19 cellular contexts compared by ENCODE assay signal in genomic region chr3:37898424-37898823, GRCh38.
"Had no signal": no experiment of that assay in that cellular context is flagged by ENCODE, and none has a peak within 500 bp of the region (broad histone marks: within the 10 kb centered on the region; RNA-seq: fewer than 3 reads in every experiment).

No MANE protein-coding gene starts in this region.

- H3K9me3 ChIP-seq: esophagus squamous epithelium, neutrophil, pancreas, testis, vagina had no signal

- H3K4me3 ChIP-seq: dorsolateral prefrontal cortex, esophagus squamous epithelium, pancreas, testis, vagina had no signal

- H3K27ac ChIP-seq: esophagus squamous epithelium, pancreas, testis, vagina had no signal

- H3K36me3 ChIP-seq: esophagus squamous epithelium, neutrophil, pancreas, vagina had no signal

- ATAC-seq: pancreas; sciatic nerve; stimulated activated naive CD8-positive, alpha-beta T cell treated with anti-CD3 and anti-CD28 coated beads, Interleukin-15, Interleukin-2, amounts not matched to agents 100 U/mL and 50 U/mL, for 24 hours had no signal

- H3K4me1 ChIP-seq: testis had no signal

- DNase-seq: cortex of kidney; dorsolateral prefrontal cortex; effector CD4-positive, alpha-beta T cell; erythroblast; esophagus squamous epithelium; head of caudate nucleus; mesenchymal stem cell; naive B cell; pancreas; retina; stimulated activated CD4-positive, alpha-beta T cell treated with anti-CD3 and anti-CD28 coated beads, Interleukin-2, amount 100 ng/mL, for 24 hours; stimulated activated CD4-positive, alpha-beta T cell treated with anti-CD3 and anti-CD28 coated beads, Interleukin-4, amount 100 ng/mL, for 24 hours; stimulated activated naive CD8-positive, alpha-beta T cell treated with anti-CD3 and anti-CD28 coated beads, Interleukin-15, Interleukin-2, amounts not matched to agents 100 U/mL and 50 U/mL, for 24 hours; substantia nigra; testis; trophoblast cell had no signal

- H3K27me3 ChIP-seq: dorsolateral prefrontal cortex, esophagus squamous epithelium, neutrophil, pancreas, testis, vagina had no signal
